15 cellular contexts compared by ENCODE assay signal in genomic region chr19:10891360-10892108, GRCh38. TPM values are rescaled to one million over a fixed set of nuclear protein-coding genes. Genes with fewer than 3 reads are reported as not detected.
DNase-seq lines count a peak whose midpoint lies in the region; ATAC-seq, FAIRE-seq and TF ChIP-seq lines count a peak whose summit lies in the region.
"Had no signal": no experiment of that assay in that cellular context is flagged by ENCODE, and none has a peak within 500 bp of the region (broad histone marks: within the 10 kb centered on the region; RNA-seq: fewer than 3 reads in every experiment).

No MANE protein-coding gene starts in this region.

- no peak for ATAC-seq in GM18861 (IDR thresholded peaks at IDR 0.05; ENCODE audit: unreplicated experiment)
- ATAC-seq: HepG2 had no signal

- FAIRE-seq in RCC 7860 (lab: Jason Lieb, UNC) = no peak
- FAIRE-seq: GM18507, HepG2 had no signal

- H3K36me3 Mint-ChIP-seq in neural crest cell (ENCODE audit: low read depth) (no peaks in the 10 kb centered on the region), Caco-2 (ENCODE audit: insufficient read depth, unreplicated experiment) (peaks cover 19% of the 10 kb centered on the region)

- intact Hi-C loops in A673 (cut with micrococcal nuclease; ENCODE audit: unreplicated experiment) (no loop called here), Caco-2 (cut with micrococcal nuclease; ENCODE audit: unreplicated experiment) (no loop called here)

- CTCF ChIA-PET in A673 (lab: Charles Lee) = no interaction called here
- CTCF ChIA-PET in Caco-2 (lab: Charles Lee) = interaction anchor here (0.6 kb wide), 1 partner anchor 44 kb away, joined by 3 read pairs; no protein-coding TSS in a partner anchor

- H3K27ac ChIP-seq in A673 (ENCODE audit: low read depth, low read length, poor library complexity, severe bottlenecking) = peak overlapping the region; percentile 42
- H3K27ac ChIP-seq: lower lobe of right lung had no signal

- POLR2A ChIA-PET in A673 (lab: Charles Lee; ENCODE audit: low non-redundant PET) (no interaction called here), Caco-2 (lab: Charles Lee) (no interaction called here)

- peak overlapping the region; percentile 65 for H3K4me3 Mint-ChIP-seq in neural crest cell
- no peak overlapping the region for H3K4me3 Mint-ChIP-seq in Caco-2 (ENCODE audit: unreplicated experiment)
- H3K4me3 Mint-ChIP-seq: activated T-cell treated with anti-CD3 and anti-CD28 coated beads, Interleukin-2, amount 50 U/mL, for 24 hours had no signal

- H3K27me3 ChIP-seq in A673 (replicated peaks; ENCODE audit: insufficient read depth, low read depth, low read length, poor library complexity) (no peaks in the 10 kb centered on the region), Caco-2 (replicated peaks; ENCODE audit: control insufficient read depth, insufficient read depth, low read length) (no peaks in the 10 kb centered on the region)

- H3K4me1 ChIP-seq in A673 (ENCODE audit: insufficient read depth, low read length, poor library complexity, severe bottlenecking) (peaks cover 29% of the 10 kb centered on the region), Caco-2 (no peaks in the 10 kb centered on the region)

- DNase-seq in A673 (ENCODE audit: low spot score) = no peak
- DNase-seq in NCI-H2171 (lab: John Stamatoyannopoulos, UW) = peak; percentile 34
- peak; percentile 38 for DNase-seq in fibroblast of the aortic adventitia (ENCODE audit: low read depth)
- no peak for DNase-seq in neural crest cell (ENCODE audit: low read depth, low spot score)
- no peak for DNase-seq in Caco-2
- no peak for DNase-seq in ureter (ENCODE audit: low spot score)
- DNase-seq in RCC 7860 (ENCODE audit: low spot score) = no peak
- DNase-seq: activated T-cell treated with anti-CD3 and anti-CD28 coated beads, Interleukin-2, amount 50 U/mL, for 24 hours; DND-41; lower lobe of right lung; NCI-H2029; SIG-M5 had no signal

- H3K4me3 ChIP-seq in A673 (ENCODE audit: low read depth, low read length, poor library complexity, severe bottlenecking) (no peak overlapping the region), fibroblast of the aortic adventitia (ENCODE audit: low read depth, low read length) (no peak overlapping the region), Caco-2 (ENCODE audit: low read depth, low read length) (no peak overlapping the region)
- H3K4me3 ChIP-seq: lower lobe of right lung had no signal

- TF ChIP-seq CTCF in A673 (conservative IDR thresholded peaks at IDR 0.05; ENCODE audit: low read depth, low read length) (no peak), fibroblast of the aortic adventitia (IDR thresholded peaks at IDR 0.05; ENCODE audit: insufficient read depth, low read length) (no peak), neural crest cell (conservative IDR thresholded peaks at IDR 0.05) (no peak), Caco-2 (IDR thresholded peaks at IDR 0.05; ENCODE audit: insufficient read depth in 1 of 2, low read depth in 1 of 2, low read length in 1 of 2, severe bottlenecking in 1 of 2, unreplicated experiment in 1 of 2) (no peak)

- H3K9me3 Mint-ChIP-seq in neural crest cell (no peaks in the 10 kb centered on the region), Caco-2 (ENCODE audit: unreplicated experiment) (no peaks in the 10 kb centered on the region)
- H3K9me3 Mint-ChIP-seq: activated T-cell treated with anti-CD3 and anti-CD28 coated beads, Interleukin-2, amount 50 U/mL, for 24 hours had no signal

- peak overlapping the region; percentile 97 for H3K27ac Mint-ChIP-seq in neural crest cell (ENCODE audit: unreplicated experiment)
- no peak overlapping the region for H3K27ac Mint-ChIP-seq in Caco-2 (ENCODE audit: unreplicated experiment)
- H3K27ac Mint-ChIP-seq: activated T-cell treated with anti-CD3 and anti-CD28 coated beads, Interleukin-2, amount 50 U/mL, for 24 hours had no signal

- BruUV-seq in A673 (replicated peaks; lab: Mats Ljungman, UMichigan) (no TSS peak), Caco-2 (replicated peaks; lab: Mats Ljungman, UMichigan) (no TSS peak)

- H3K36me3 ChIP-seq in A673 (ENCODE audit: insufficient read depth, low read length, poor library complexity, severe bottlenecking) (no peaks in the 10 kb centered on the region), Caco-2 (ENCODE audit: control insufficient read depth, insufficient read depth, low read length) (no peaks in the 10 kb centered on the region)
- H3K36me3 ChIP-seq: lower lobe of right lung had no signal

- no peaks in the 10 kb centered on the region for H3K27me3 Mint-ChIP-seq in neural crest cell (ENCODE audit: low read depth)
- no peaks in the 10 kb centered on the region for H3K27me3 Mint-ChIP-seq in Caco-2 (ENCODE audit: insufficient read depth, unreplicated experiment)
- H3K27me3 Mint-ChIP-seq: activated T-cell treated with anti-CD3 and anti-CD28 coated beads, Interleukin-2, amount 50 U/mL, for 24 hours had no signal

- peaks cover 59% of the 10 kb centered on the region for H3K4me1 Mint-ChIP-seq in neural crest cell
- no peaks in the 10 kb centered on the region for H3K4me1 Mint-ChIP-seq in Caco-2 (ENCODE audit: low read depth, unreplicated experiment)

- H3K9me3 ChIP-seq in A673 (ENCODE audit: low read depth, low read length, poor library complexity, severe bottlenecking) (no peaks in the 10 kb centered on the region), Caco-2 (no peaks in the 10 kb centered on the region)
- H3K9me3 ChIP-seq: lower lobe of right lung had no signal

RNA-seq across cellular contexts. Expression of gene CARM1, which starts 20.2 kb away (rescaled TPM):
- total RNA-seq in A673 (2021) (78.7 and 81.5 TPM in 2 replicates), fibroblast of the aortic adventitia (ENCODE audit: low replicate concordance) (16.4 and 39.6 TPM in 2 replicates), neural crest cell (99.6 and 106 TPM in 2 replicates), Caco-2 (2022) (97.9 and 98.4 TPM in 2 replicates), ureter (41.2 TPM)

RNA-seq across cellular contexts. Expression of gene YIPF2, which starts 36.9 kb away (rescaled TPM):
- total RNA-seq in A673 (2021) = 24.5 and 24.6 TPM in 2 replicates
- total RNA-seq in fibroblast of the aortic adventitia (ENCODE audit: low replicate concordance) = 68.7 and 89.1 TPM in 2 replicates
- total RNA-seq in neural crest cell = 19.8 and 22.0 TPM in 2 replicates
- total RNA-seq in Caco-2 (2022) = 70.9 and 78.1 TPM in 2 replicates
- total RNA-seq in ureter = 60.9 TPM

RNA-seq across cellular contexts. Expression of gene TIMM29, which starts 37.1 kb away (rescaled TPM):
- total RNA-seq in A673 (2021) = 30.0 and 32.5 TPM in 2 replicates
- total RNA-seq in fibroblast of the aortic adventitia (ENCODE audit: low replicate concordance) = 18.4 and 41.5 TPM in 2 replicates
- total RNA-seq in neural crest cell = 28.0 and 30.1 TPM in 2 replicates
- 30.4 and 31.1 TPM in 2 replicates for total RNA-seq in Caco-2 (2022)
- 17.2 TPM for total RNA-seq in ureter

RNA-seq across cellular contexts. Expression of gene C19orf38, which starts 43.3 kb away (rescaled TPM):
- total RNA-seq in A673 (2021) = not detected in 2 replicates
- total RNA-seq in fibroblast of the aortic adventitia (ENCODE audit: low replicate concordance) = 0.41 and 0.81 TPM in 2 replicates
- total RNA-seq in neural crest cell = not detected in 2 replicates
- 0.61 and 1.1 TPM in 2 replicates for total RNA-seq in Caco-2 (2022)
- 0.99 TPM for total RNA-seq in ureter
- total RNA-seq: HepG2 had no signal

RNA-seq across cellular contexts. Expression of gene TMED1, which starts 55.5 kb away (rescaled TPM):
- 23.1 and 27.3 TPM in 2 replicates for total RNA-seq in A673 (2021)
- 30.2 and 44.3 TPM in 2 replicates for total RNA-seq in fibroblast of the aortic adventitia (ENCODE audit: low replicate concordance)
- total RNA-seq in neural crest cell = 27.9 and 30.9 TPM in 2 replicates
- 38.2 and 41.4 TPM in 2 replicates for total RNA-seq in Caco-2 (2022)
- total RNA-seq in ureter = 13.3 TPM

Comparison
In these comparisons a context has a peak if more than half of its experiments do, and no peak if none do; other contexts are left out.
1. DNase-seq: peak in NCI-H2171 (single experiment) and fibroblast of the aortic adventitia (single experiment); none in A673 (single experiment), neural crest cell (single experiment), Caco-2 (0 of 2), ureter (single experiment) and RCC 7860 (single experiment).